In the genomic region with DNA sequence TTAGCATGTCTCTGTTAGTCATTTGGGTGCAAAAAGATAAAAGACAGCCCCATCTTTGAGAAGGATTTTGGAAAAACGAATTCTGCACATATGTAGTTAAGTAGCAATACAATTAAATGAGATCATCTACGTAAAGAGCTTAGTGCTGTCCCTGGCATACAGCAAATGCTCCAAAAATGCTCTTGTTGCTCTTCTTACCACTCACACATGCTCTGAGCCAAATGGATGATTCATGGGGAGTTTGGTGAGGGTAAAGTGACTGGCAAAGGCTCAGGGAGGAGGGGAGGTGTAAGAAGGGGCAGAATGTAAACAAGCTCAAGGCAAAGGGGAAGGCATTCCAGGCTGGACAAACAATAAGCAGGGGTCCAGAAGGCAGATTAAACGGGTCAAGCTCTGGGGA, we compare ENCODE assay signal across 10 cellular contexts.
DNase-seq lines count a peak whose midpoint lies in the region; FAIRE-seq and TF ChIP-seq lines count a peak whose summit lies in the region.
"Had no signal": no experiment of that assay in that cellular context is flagged by ENCODE, and none has a peak within 500 bp of the region (broad histone marks: within the 10 kb centered on the region; RNA-seq: fewer than 3 reads in every experiment).

No MANE protein-coding gene starts in this region.

- TF ChIP-seq POLR2A in endothelial cell of umbilical vein (IDR thresholded peaks at IDR 0.05; ENCODE audit: low read depth, low read length), result no peak
- TF ChIP-seq POLR2A in uterus (IDR thresholded peaks at IDR 0.05), result no peak

- CTCF ChIA-PET in endothelial cell of umbilical vein (lab: Charles Lee), result interaction anchor here (0.9 to 1.6 kb wide), 6 partner anchors 8 to 63 kb away, joined by 3 to 6 read pairs (median 4); no protein-coding TSS in a partner anchor

- FAIRE-seq in endothelial cell of umbilical vein (lab: Jason Lieb, UNC), result no peak
- FAIRE-seq in GM19239 (lab: Jason Lieb, UNC), result no peak

- H3K36me3 ChIP-seq in endothelial cell of umbilical vein (ENCODE audit: control insufficient read depth in 2 of 2, extremely low read depth in 1 of 2, insufficient read depth in 2 of 2, low read length in 2 of 2) (no peaks in the 10 kb centered on the region), osteoblast (ENCODE audit: insufficient read depth, low read length) (no peaks in the 10 kb centered on the region), uterus (no peaks in the 10 kb centered on the region), ascending aorta (no peaks in the 10 kb centered on the region)

- POLR2A ChIA-PET in endothelial cell of umbilical vein (lab: Charles Lee), result interaction anchor here (0.6 kb wide), 1 partner anchor 35 kb away, joined by 3 read pairs; no protein-coding TSS in a partner anchor

- H3K9me3 ChIP-seq in endothelial cell of umbilical vein (replicated peaks; ENCODE audit: control insufficient read depth, insufficient read depth, low read length), result no peaks in the 10 kb centered on the region
- H3K9me3 ChIP-seq in osteoblast (ENCODE audit: low read depth, low read length), result no peaks in the 10 kb centered on the region
- H3K9me3 ChIP-seq in uterus, result no peaks in the 10 kb centered on the region
- H3K9me3 ChIP-seq in ascending aorta, result peaks cover 0 to 5% of the 10 kb centered on the region in 2 donors

- no peak for TF ChIP-seq CTCF in endothelial cell of umbilical vein (IDR thresholded peaks at IDR 0.05; ENCODE audit: extremely low read depth in 1 of 2, insufficient read depth in 1 of 2, low read depth in 1 of 2, low read length in 2 of 2)
- no peak for TF ChIP-seq CTCF in osteoblast (IDR thresholded peaks at IDR 0.05; ENCODE audit: extremely low read depth, low read depth, low read length)
- no peak for TF ChIP-seq CTCF in uterus (IDR thresholded peaks at IDR 0.05)
- TF ChIP-seq CTCF in ascending aorta (IDR thresholded peaks at IDR 0.05), result no peak

- dilution Hi-C loops in endothelial cell of umbilical vein (cut with MboI; ENCODE audit: extremely low pct_ligation_motif_present, low sequenced_read_pairs), result no loop called here

- H3K79me2 ChIP-seq in endothelial cell of umbilical vein (ENCODE audit: control insufficient read depth, insufficient read depth, low read length) (no peaks in the 10 kb centered on the region), osteoblast (ENCODE audit: insufficient read depth, low read length) (no peaks in the 10 kb centered on the region)

- intact Hi-C loops in endothelial cell of umbilical vein (cut with micrococcal nuclease) (no loop called here), uterus (cut with DNase I; ENCODE audit: low total_unique reads) (no loop called here), ascending aorta (cut with DNase I) (no loop called here)

- DNase-seq in EH (ENCODE audit: low read depth) (peak; percentile 93), RKO (ENCODE audit: low spot score) (peak; percentile 60), endothelial cell of umbilical vein (ENCODE audit: low read depth, low spot score) (peak; percentile 83), osteoblast (ENCODE audit: insufficient read length, low spot score, missing footprints) (peak; percentile 78), uterus (no peak), ascending aorta (ENCODE audit: low spot score in 2 of 2) (no peak), GM19239 (ENCODE audit: insufficient read length, low spot score) (no peak), HPDE6-E6E7 (ENCODE audit: extremely low spot score) (no peak)
- DNase-seq: naive B cell had no signal

- H2AFZ ChIP-seq in endothelial cell of umbilical vein (ENCODE audit: low read depth, low read length), result peak overlapping the region; percentile 3
- peak overlapping the region; percentile 7 for H2AFZ ChIP-seq in osteoblast (ENCODE audit: low read length)

- no peaks in the 10 kb centered on the region for H3K9me1 ChIP-seq in endothelial cell of umbilical vein (replicated peaks; ENCODE audit: control insufficient read depth, extremely low read depth, insufficient read depth, low read length)

- no peaks in the 10 kb centered on the region for H3K4me1 ChIP-seq in endothelial cell of umbilical vein (ENCODE audit: control insufficient read depth, extremely low read depth, insufficient read depth, low read length)
- H3K4me1 ChIP-seq in osteoblast (ENCODE audit: insufficient read depth, low read length), result peaks cover 22% of the 10 kb centered on the region
- no peaks in the 10 kb centered on the region for H3K4me1 ChIP-seq in uterus
- peaks cover 0 to 4% of the 10 kb centered on the region in 2 donors for H3K4me1 ChIP-seq in ascending aorta

- no peak overlapping the region for H3K4me2 ChIP-seq in endothelial cell of umbilical vein (ENCODE audit: insufficient read depth, low read length)
- peak overlapping the region; percentile 38 for H3K4me2 ChIP-seq in osteoblast (ENCODE audit: insufficient read depth, low read length)

- H3K27ac ChIP-seq in endothelial cell of umbilical vein (ENCODE audit: insufficient read depth, low read depth, low read length), result no peak overlapping the region
- H3K27ac ChIP-seq in osteoblast (ENCODE audit: low read depth, low read length), result peak overlapping the region; percentile 16
- H3K27ac ChIP-seq in uterus, result no peak overlapping the region
- no peak overlapping the region for H3K27ac ChIP-seq in ascending aorta
- H3K27ac ChIP-seq: skin epidermis had no signal

- H3K4me3 ChIP-seq in endothelial cell of umbilical vein (replicated peaks in 1 of 3; ENCODE audit: insufficient read depth in 1 of 3, low read depth in 1 of 3, low read length in 3 of 3) (no peak overlapping the region), osteoblast (ENCODE audit: insufficient read depth, low read length) (no peak overlapping the region), uterus (no peak overlapping the region), ascending aorta (no peak overlapping the region)
- H3K4me3 ChIP-seq: skin epidermis had no signal

- no peak overlapping the region for H3K9ac ChIP-seq in endothelial cell of umbilical vein (replicated peaks; ENCODE audit: extremely low read depth, insufficient read depth, low read length)

- H4K20me1 ChIP-seq in endothelial cell of umbilical vein (replicated peaks; ENCODE audit: control insufficient read depth, extremely low read depth, insufficient read depth, low read length), result no peaks in the 10 kb centered on the region
- H4K20me1 ChIP-seq in osteoblast (ENCODE audit: insufficient read depth, low read length), result no peaks in the 10 kb centered on the region

- H3K27me3 ChIP-seq in endothelial cell of umbilical vein (ENCODE audit: control insufficient read depth in 2 of 2, insufficient read depth in 2 of 2, low read length in 2 of 2) (no peaks in the 10 kb centered on the region), osteoblast (ENCODE audit: insufficient read depth, low read length) (no peaks in the 10 kb centered on the region), uterus (no peaks in the 10 kb centered on the region), ascending aorta (no peaks in the 10 kb centered on the region)

- BruUV-seq in endothelial cell of umbilical vein (replicated peaks; lab: Mats Ljungman, UMichigan), result no TSS peak

TF ChIP-seq in endothelial cell of umbilical vein, 7 proteins besides CTCF, POLR2A, EP300 and RAD21:
- no peak for TF ChIP-seq JUN (IDR thresholded peaks at IDR 0.05; ENCODE audit: borderline replicate concordance, insufficient read depth, insufficient read length, low read depth)
- TF ChIP-seq MAX (IDR thresholded peaks at IDR 0.05; ENCODE audit: insufficient read depth, insufficient read length), result no peak
- TF ChIP-seq FOS (IDR thresholded peaks at IDR 0.05; ENCODE audit: borderline replicate concordance, insufficient read depth, low read length), result peak; percentile 28

Comparison
In these comparisons a context has a peak if more than half of its experiments do, and no peak if none do; other contexts are left out.
1. DNase-seq: peak in EH (single experiment), RKO (single experiment), endothelial cell of umbilical vein (single experiment) and osteoblast (single experiment); none in uterus (0 of 2), ascending aorta (0 of 2), GM19239 (single experiment) and HPDE6-E6E7 (single experiment).